Comparison of ENCODE assay signal across 17 cellular contexts in the genomic region with DNA sequence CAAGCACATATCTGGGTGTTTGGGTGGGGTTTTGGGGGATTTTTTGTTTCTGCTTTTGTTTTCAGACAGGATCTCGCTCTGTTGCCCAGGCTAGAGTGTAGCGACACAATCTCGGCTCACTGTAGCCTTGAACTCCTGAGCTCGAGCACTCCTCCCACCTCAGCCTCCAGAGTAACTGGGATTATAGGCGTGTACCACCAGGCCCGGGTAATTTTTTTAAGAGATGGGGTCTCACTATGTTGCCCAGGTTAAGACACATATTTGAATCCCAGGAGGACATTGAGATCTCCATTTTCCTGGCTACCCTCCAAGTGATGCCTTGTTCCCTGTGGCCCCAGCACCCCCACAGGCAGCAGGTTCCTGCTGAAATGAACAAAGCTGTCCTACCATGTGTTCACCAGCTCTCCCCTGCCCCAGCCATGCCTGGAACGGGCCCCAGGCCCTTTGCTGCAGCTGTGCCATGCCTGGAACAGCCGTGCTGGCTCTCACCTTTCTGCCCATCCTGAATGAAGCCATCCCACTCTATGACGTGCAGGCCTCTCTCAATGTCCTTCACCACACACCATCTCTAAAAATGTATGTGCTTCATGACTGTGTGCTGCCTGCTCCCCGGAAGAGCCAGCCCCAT. TPM values are rescaled to one million over a fixed set of nuclear protein-coding genes. Genes with fewer than 3 reads are reported as not detected.
A peak's percentile ranks its signal among the peaks of the same experiment; 100 is the strongest.
DNase-seq lines count a peak whose midpoint lies in the region; TF ChIP-seq lines count a peak whose summit lies in the region.
"Had no signal": no experiment of that assay in that cellular context is flagged by ENCODE, and none has a peak within 500 bp of the region (broad histone marks: within the 10 kb centered on the region; RNA-seq: fewer than 3 reads in every experiment).

No MANE protein-coding gene starts in this region.

- POLR2A ChIA-PET in HEK293 (lab: Yijun Ruan, JAX): no interaction called here

- 87 to 96% methylated on average over 10 of the region's 10 CpGs for WGBS in sigmoid colon, 2 donors

- TF ChIP-seq CTCF in HEK293 (tag by site-specific recombination; IDR thresholded peaks at IDR 0.05) (no peak), chondrocyte (IDR thresholded peaks at IDR 0.05) (no peak), neural crest cell (conservative IDR thresholded peaks at IDR 0.05) (no peak), sigmoid colon (IDR thresholded peaks at IDR 0.05) (no peak)

- no peaks in the 10 kb centered on the region for H3K9me3 ChIP-seq in HEK293 (ENCODE audit: control insufficient read depth, insufficient read depth, low read depth, low read length)
- no peaks in the 10 kb centered on the region for H3K9me3 ChIP-seq in sigmoid colon
- H3K9me3 ChIP-seq: A549, BE2C had no signal

- H3K27me3 Mint-ChIP-seq in chondrocyte (ENCODE audit: low read depth) (no peaks in the 10 kb centered on the region), neural crest cell (ENCODE audit: low read depth) (no peaks in the 10 kb centered on the region)

- peaks cover 0 to 3% of the 10 kb centered on the region in 2 experiments; a peak in 2 of 3 replicates for H3K36me3 ChIP-seq in HEK293 (ENCODE audit: control insufficient read depth in 2 of 2, insufficient read depth in 1 of 2, low read length in 2 of 2)
- peaks cover 0 to under 1% (median 0%) of the 10 kb centered on the region in 4 donors for H3K36me3 ChIP-seq in sigmoid colon
- H3K36me3 ChIP-seq: BE2C had no signal

- no peaks in the 10 kb centered on the region for H3K27me3 ChIP-seq in sigmoid colon
- H3K27me3 ChIP-seq: BE2C had no signal

- peak; percentile 58 for DNase-seq in chondrocyte (ENCODE audit: low spot score)
- DNase-seq in neural crest cell (ENCODE audit: low read depth, low spot score): no peak
- DNase-seq in sigmoid colon: peak; percentile 36
- no peak for DNase-seq in medulla oblongata (ENCODE audit: extremely low spot score)
- no peak for DNase-seq in GOT3 (lab: John Stamatoyannopoulos, UW)
- DNase-seq in NCI-H69 (lab: John Stamatoyannopoulos, UW): no peak
- DNase-seq: BE2C; CD8-positive, alpha-beta T cell; COR-L47; DMS153; DMS79 treated with DMSO at 0.1 percent for 48 hours; EL; HCEC 1CT had no signal

- intact Hi-C loops in sigmoid colon (cut with DNase I): loop anchor here (5.0 kb wide), 1 partner anchor 41 kb away; no protein-coding TSS in a partner anchor

- H3K36me3 Mint-ChIP-seq in chondrocyte (ENCODE audit: low read depth) (peaks cover 4% of the 10 kb centered on the region), neural crest cell (ENCODE audit: low read depth) (peaks cover 10% of the 10 kb centered on the region)
- H3K36me3 Mint-ChIP-seq: CD14-positive monocyte had no signal

- TF ChIP-seq EP300 in sigmoid colon (IDR thresholded peaks at IDR 0.05): no peak

- H3K27ac Mint-ChIP-seq in chondrocyte (ENCODE audit: unreplicated experiment) (no peak overlapping the region), neural crest cell (ENCODE audit: unreplicated experiment) (peak overlapping the region; percentile 50)
- H3K27ac Mint-ChIP-seq: CD14-positive monocyte; CD8-positive, alpha-beta T cell had no signal

- no peak overlapping the region for H3K27ac ChIP-seq in HEK293 (ENCODE audit: extremely low read depth, low read depth, low read length)
- peak overlapping the region in 1 of 4 donors; percentile 93 for H3K27ac ChIP-seq in sigmoid colon
- H3K27ac ChIP-seq: A549, HL-60 had no signal

- H3K4me3 Mint-ChIP-seq in chondrocyte (ENCODE audit: unreplicated experiment) (no peak overlapping the region), neural crest cell (no peak overlapping the region)
- H3K4me3 Mint-ChIP-seq: CD14-positive monocyte; CD8-positive, alpha-beta T cell had no signal

- TF ChIP-seq POLR2A in sigmoid colon (IDR thresholded peaks at IDR 0.05): no peak

- H3K9me3 Mint-ChIP-seq in chondrocyte (ENCODE audit: low read depth) (peaks cover 6% of the 10 kb centered on the region), neural crest cell (no peaks in the 10 kb centered on the region)
- H3K9me3 Mint-ChIP-seq: CD8-positive, alpha-beta T cell had no signal

- H3K4me1 Mint-ChIP-seq in chondrocyte (ENCODE audit: low read depth): peaks cover 5% of the 10 kb centered on the region
- peaks cover 12% of the 10 kb centered on the region for H3K4me1 Mint-ChIP-seq in neural crest cell
- H3K4me1 Mint-ChIP-seq: CD14-positive monocyte had no signal

- H3K4me1 ChIP-seq in HEK293 (ENCODE audit: control insufficient read depth, insufficient read depth, low read length): no peaks in the 10 kb centered on the region
- H3K4me1 ChIP-seq in sigmoid colon: peaks cover 0 to 39% (median 24%) of the 10 kb centered on the region in 4 donors
- H3K4me1 ChIP-seq: A549, BE2C had no signal

- CTCF ChIA-PET in HEK293 (lab: Yijun Ruan, JAX): no interaction called here

- H3K4me3 ChIP-seq in HEK293 (ENCODE audit: low read depth, low read length) (no peak overlapping the region), sigmoid colon (no peak overlapping the region)
- H3K4me3 ChIP-seq: A549 had no signal

TF ChIP-seq in HEK293, 187 proteins besides CTCF, POLR2A, EP300 and RAD21:
- TF ChIP-seq ZNF121 (tag by site-specific recombination; IDR thresholded peaks at IDR 0.05) (peak; percentile 83), ZNF623 (tag by site-specific recombination; IDR thresholded peaks at IDR 0.05) (peak; percentile 61), ZNF544 (tag by site-specific recombination; IDR thresholded peaks at IDR 0.05) (no peak)

RNA-seq across cellular contexts. Expression of a gene that starts 55.0 kb away (rescaled TPM):
- total RNA-seq in chondrocyte: 15.3 to 23.2 TPM (median 16.6 TPM) in 3 replicates
- total RNA-seq in neural crest cell: 54.2 and 55.3 TPM in 2 replicates
- 10 to 100 TPM; 13.2 to 25.4 (median 16.0) TPM for total RNA-seq in sigmoid colon
- 10 to 100 TPM in 1 of 3 donors, 1 to 10 TPM in 2; 7.8 to 23.4 (median 9.7) TPM for polyA plus RNA-seq in sigmoid colon

RNA-seq across cellular contexts. Expression of a gene that starts 55.6 kb away (rescaled TPM):
- total RNA-seq in chondrocyte (7.7 to 8.6 TPM (median 7.9 TPM) in 3 replicates), neural crest cell (8.1 and 9.5 TPM in 2 replicates), sigmoid colon (10 to 100 TPM in 3 of 4 donors, 1 to 10 TPM in 1; 9.7 to 26.6 (median 10.9) TPM)
- polyA plus RNA-seq in sigmoid colon: 10 to 100 TPM in 2 of 3 donors, 1 to 10 TPM in 1; 9.5 to 20.4 (median 12.6) TPM

Comparison
In these comparisons a context has a peak if more than half of its experiments do, and no peak if none do; other contexts are left out.
1. DNase-seq: peak in chondrocyte (single experiment) and sigmoid colon (single experiment); none in neural crest cell (single experiment), medulla oblongata (single experiment), GOT3 (single experiment) and NCI-H69 (single experiment).